ENCODE assay signal across 1 cellular context in genomic region chr2:238496756-238497609, GRCh38.
TF ChIP-seq lines count a peak whose summit lies in the region.

No MANE protein-coding gene starts in this region.

TF ChIP-seq in GM23338, 12 proteins besides CTCF, POLR2A, EP300 and RAD21 (continued from another document):
- TF ChIP-seq, protein P1, sequence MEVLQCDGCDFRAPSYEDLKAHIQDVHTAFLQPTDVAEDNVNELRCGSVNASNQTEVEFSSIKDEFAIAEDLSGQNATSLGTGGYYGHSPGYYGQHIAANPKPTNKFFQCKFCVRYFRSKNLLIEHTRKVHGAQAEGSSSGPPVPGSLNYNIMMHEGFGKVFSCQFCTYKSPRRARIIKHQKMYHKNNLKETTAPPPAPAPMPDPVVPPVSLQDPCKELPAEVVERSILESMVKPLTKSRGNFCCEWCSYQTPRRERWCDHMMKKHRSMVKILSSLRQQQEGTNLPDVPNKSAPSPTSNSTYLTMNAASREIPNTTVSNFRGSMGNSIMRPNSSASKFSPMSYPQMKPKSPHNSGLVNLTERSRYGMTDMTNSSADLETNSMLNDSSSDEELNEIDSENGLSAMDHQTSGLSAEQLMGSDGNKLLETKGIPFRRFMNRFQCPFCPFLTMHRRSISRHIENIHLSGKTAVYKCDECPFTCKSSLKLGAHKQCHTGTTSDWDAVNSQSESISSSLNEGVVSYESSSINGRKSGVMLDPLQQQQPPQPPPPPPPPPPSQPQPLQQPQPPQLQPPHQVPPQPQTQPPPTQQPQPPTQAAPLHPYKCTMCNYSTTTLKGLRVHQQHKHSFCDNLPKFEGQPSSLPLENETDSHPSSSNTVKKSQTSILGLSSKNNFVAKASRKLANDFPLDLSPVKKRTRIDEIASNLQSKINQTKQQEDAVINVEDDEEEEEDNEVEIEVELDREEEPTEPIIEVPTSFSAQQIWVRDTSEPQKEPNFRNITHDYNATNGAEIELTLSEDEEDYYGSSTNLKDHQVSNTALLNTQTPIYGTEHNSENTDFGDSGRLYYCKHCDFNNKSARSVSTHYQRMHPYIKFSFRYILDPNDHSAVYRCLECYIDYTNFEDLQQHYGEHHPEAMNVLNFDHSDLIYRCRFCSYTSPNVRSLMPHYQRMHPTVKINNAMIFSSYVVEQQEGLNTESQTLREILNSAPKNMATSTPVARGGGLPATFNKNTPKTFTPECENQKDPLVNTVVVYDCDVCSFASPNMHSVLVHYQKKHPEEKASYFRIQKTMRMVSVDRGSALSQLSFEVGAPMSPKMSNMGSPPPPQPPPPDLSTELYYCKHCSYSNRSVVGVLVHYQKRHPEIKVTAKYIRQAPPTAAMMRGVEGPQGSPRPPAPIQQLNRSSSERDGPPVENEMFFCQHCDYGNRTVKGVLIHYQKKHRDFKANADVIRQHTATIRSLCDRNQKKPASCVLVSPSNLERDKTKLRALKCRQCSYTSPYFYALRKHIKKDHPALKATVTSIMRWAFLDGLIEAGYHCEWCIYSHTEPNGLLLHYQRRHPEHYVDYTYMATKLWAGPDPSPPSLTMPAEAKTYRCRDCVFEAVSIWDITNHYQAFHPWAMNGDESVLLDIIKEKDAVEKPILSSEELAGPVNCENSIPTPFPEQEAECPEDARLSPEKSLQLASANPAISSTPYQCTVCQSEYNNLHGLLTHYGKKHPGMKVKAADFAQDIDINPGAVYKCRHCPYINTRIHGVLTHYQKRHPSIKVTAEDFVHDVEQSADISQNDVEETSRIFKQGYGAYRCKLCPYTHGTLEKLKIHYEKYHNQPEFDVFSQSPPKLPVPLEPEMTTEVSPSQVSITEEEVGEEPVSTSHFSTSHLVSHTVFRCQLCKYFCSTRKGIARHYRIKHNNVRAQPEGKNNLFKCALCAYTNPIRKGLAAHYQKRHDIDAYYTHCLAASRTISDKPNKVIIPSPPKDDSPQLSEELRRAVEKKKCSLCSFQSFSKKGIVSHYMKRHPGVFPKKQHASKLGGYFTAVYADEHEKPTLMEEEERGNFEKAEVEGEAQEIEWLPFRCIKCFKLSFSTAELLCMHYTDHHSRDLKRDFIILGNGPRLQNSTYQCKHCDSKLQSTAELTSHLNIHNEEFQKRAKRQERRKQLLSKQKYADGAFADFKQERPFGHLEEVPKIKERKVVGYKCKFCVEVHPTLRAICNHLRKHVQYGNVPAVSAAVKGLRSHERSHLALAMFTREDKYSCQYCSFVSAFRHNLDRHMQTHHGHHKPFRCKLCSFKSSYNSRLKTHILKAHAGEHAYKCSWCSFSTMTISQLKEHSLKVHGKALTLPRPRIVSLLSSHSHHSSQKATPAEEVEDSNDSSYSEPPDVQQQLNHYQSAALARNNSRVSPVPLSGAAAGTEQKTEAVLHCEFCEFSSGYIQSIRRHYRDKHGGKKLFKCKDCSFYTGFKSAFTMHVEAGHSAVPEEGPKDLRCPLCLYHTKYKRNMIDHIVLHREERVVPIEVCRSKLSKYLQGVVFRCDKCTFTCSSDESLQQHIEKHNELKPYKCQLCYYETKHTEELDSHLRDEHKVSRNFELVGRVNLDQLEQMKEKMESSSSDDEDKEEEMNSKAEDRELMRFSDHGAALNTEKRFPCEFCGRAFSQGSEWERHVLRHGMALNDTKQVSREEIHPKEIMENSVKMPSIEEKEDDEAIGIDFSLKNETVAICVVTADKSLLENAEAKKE (CRISPR knock-in tag; IDR thresholded peaks at IDR 0.05) = no peak
- TF ChIP-seq ZNF331 (CRISPR knock-in tag; IDR thresholded peaks at IDR 0.05; ENCODE audit: low read depth) (no peak), CREB1 (CRISPR knock-in tag; IDR thresholded peaks at IDR 0.05; ENCODE audit: low read depth) (no peak), STAT1 (IDR thresholded peaks at IDR 0.05; ENCODE audit: unreplicated experiment) (no peak), EZH2 (IDR thresholded peaks at IDR 0.05; ENCODE audit: low read depth, unreplicated experiment) (no peak), POLR2AphosphoS5 (IDR thresholded peaks at IDR 0.05; ENCODE audit: low read depth) (no peak)
TF ChIP-seq in GM23338: peak in this region for 0.
